ENCODE assay signal across 1 cellular context in genomic region chrX:6002056-6002455, GRCh38.
TF ChIP-seq lines count a peak whose summit lies in the region.

No MANE protein-coding gene starts in this region.

TF ChIP-seq in GM23338, 12 proteins besides CTCF, POLR2A, EP300 and RAD21 (continued from another document):
- TF ChIP-seq ZNF462 (CRISPR knock-in tag; IDR thresholded peaks at IDR 0.05), result no peak
- TF ChIP-seq STAT1 (IDR thresholded peaks at IDR 0.05; ENCODE audit: unreplicated experiment), result no peak
- no peak for TF ChIP-seq JUNB (IDR thresholded peaks at IDR 0.05; ENCODE audit: unreplicated experiment)
- no peak for TF ChIP-seq EZH2phosphoT487 (IDR thresholded peaks at IDR 0.05; ENCODE audit: unreplicated experiment)
- no peak for TF ChIP-seq EZH2 (IDR thresholded peaks at IDR 0.05; ENCODE audit: low read depth, unreplicated experiment)
- no peak for TF ChIP-seq ETS1 (IDR thresholded peaks at IDR 0.05)
- no peak for TF ChIP-seq NANOG (IDR thresholded peaks at IDR 0.05; ENCODE audit: borderline replicate concordance)
- no peak for TF ChIP-seq POLR2AphosphoS5 (IDR thresholded peaks at IDR 0.05; ENCODE audit: low read depth)
- TF ChIP-seq ZNF331 (CRISPR knock-in tag; IDR thresholded peaks at IDR 0.05; ENCODE audit: low read depth), result no peak
- TF ChIP-seq CREB1 (CRISPR knock-in tag; IDR thresholded peaks at IDR 0.05; ENCODE audit: low read depth), result no peak
